25 cellular contexts compared by ENCODE assay signal in genomic region chr10:5603848-5604170, GRCh38.
"Had no signal": no experiment of that assay in that cellular context is flagged by ENCODE, and none has a peak within 500 bp of the region (broad histone marks: within the 10 kb centered on the region; RNA-seq: fewer than 3 reads in every experiment).

No MANE protein-coding gene starts in this region.

- H3K4me3 Mint-ChIP-seq: mesothelial cell of epicardium; naive B cell; nephron progenitor cell; stimulated activated effector memory CD8-positive, alpha-beta T cell treated with anti-CD3 and anti-CD28 coated beads, Interleukin-12 subunit alpha, Interleukin-12 subunit beta, amount 100 ng/mL, for 72 hours had no signal

- H3K4me1 ChIP-seq: colonic mucosa, sigmoid colon, thyroid gland had no signal

- H3K36me3 ChIP-seq: colonic mucosa, esophagus squamous epithelium, heart right ventricle, ovary, sigmoid colon, stomach, thyroid gland, upper lobe of left lung had no signal

- H3K9me3 ChIP-seq: colonic mucosa, esophagus squamous epithelium, mucosa of descending colon, ovary, psoas muscle, sigmoid colon, thyroid gland, upper lobe of left lung had no signal

- H3K36me3 Mint-ChIP-seq: mesothelial cell of epicardium; naive B cell; stimulated activated effector memory CD8-positive, alpha-beta T cell treated with anti-CD3 and anti-CD28 coated beads, Interleukin-12 subunit alpha, Interleukin-12 subunit beta, amount 100 ng/mL, for 72 hours had no signal

- H3K27ac Mint-ChIP-seq: mesothelial cell of epicardium; stimulated activated effector memory CD8-positive, alpha-beta T cell treated with anti-CD3 and anti-CD28 coated beads, Interleukin-12 subunit alpha, Interleukin-12 subunit beta, amount 100 ng/mL, for 72 hours had no signal

- DNase-seq: colonic mucosa; dermis blood vessel endothelial cell; effector memory CD4-positive, alpha-beta T cell; erythroblast; esophagus squamous epithelium; foreskin melanocyte; glutamatergic neuron; heart right ventricle; hippocampal formation; mesenchymal stem cell; naive B cell; nephron progenitor cell; ovary; sigmoid colon; stimulated activated CD4-positive, alpha-beta T cell treated with anti-CD3 and anti-CD28 coated beads, Interleukin-2, amount 100 ng/mL, for 24 hours; stimulated activated CD4-positive, alpha-beta T cell treated with anti-CD3 and anti-CD28 coated beads, Interleukin-4, amount 100 ng/mL, for 24 hours; stimulated activated naive CD4-positive, alpha-beta T cell treated with Interleukin-2 at 50 U/mL for 16 hours; stomach; thyroid gland; upper lobe of left lung had no signal

- H3K4me1 Mint-ChIP-seq: stimulated activated effector memory CD8-positive, alpha-beta T cell treated with anti-CD3 and anti-CD28 coated beads, Interleukin-12 subunit alpha, Interleukin-12 subunit beta, amount 100 ng/mL, for 72 hours had no signal

- H3K27me3 ChIP-seq: colonic mucosa, esophagus squamous epithelium, ovary, sigmoid colon, stomach, thyroid gland, upper lobe of left lung had no signal

- H3K9me3 Mint-ChIP-seq: mesothelial cell of epicardium; stimulated activated effector memory CD8-positive, alpha-beta T cell treated with anti-CD3 and anti-CD28 coated beads, Interleukin-12 subunit alpha, Interleukin-12 subunit beta, amount 100 ng/mL, for 72 hours had no signal

- H3K27ac ChIP-seq: colonic mucosa, esophagus squamous epithelium, heart right ventricle, ovary, psoas muscle, sigmoid colon, thyroid gland, upper lobe of left lung had no signal

- H3K4me3 ChIP-seq: colonic mucosa, esophagus squamous epithelium, heart right ventricle, mucosa of descending colon, ovary, psoas muscle, sigmoid colon, stomach, thyroid gland, upper lobe of left lung had no signal

- ATAC-seq: heart right ventricle; mucosa of descending colon; right cardiac atrium; stimulated activated effector memory CD8-positive, alpha-beta T cell treated with anti-CD3 and anti-CD28 coated beads, Interleukin-12 subunit alpha, Interleukin-12 subunit beta, amount 100 ng/mL, for 72 hours had no signal
